Comparison of ENCODE assay signal across 14 cellular contexts in the genomic region with DNA sequence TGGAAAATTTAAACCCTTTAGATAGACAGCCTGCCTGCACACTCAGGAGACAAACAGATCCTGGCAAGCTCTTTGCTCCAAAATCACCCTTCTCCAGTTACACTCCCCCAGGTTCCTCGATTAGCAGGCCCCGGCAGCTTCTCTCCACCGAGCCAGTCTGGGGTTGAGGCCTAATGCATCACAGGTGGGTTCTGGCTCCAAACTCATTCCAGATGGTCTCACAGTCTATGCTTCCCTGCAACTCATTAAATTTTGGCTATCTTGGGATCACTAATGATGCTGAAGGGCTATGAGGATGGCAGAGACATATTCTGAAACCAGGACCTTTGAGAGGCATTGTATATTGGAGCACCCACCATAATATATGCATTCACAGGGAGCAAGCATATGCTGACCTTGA.
"Had no signal": no experiment of that assay in that cellular context is flagged by ENCODE, and none has a peak within 500 bp of the region (broad histone marks: within the 10 kb centered on the region; RNA-seq: fewer than 3 reads in every experiment).

No MANE protein-coding gene starts in this region.

- H3K27ac Mint-ChIP-seq: activated naive CD8-positive, alpha-beta T cell treated with anti-CD3 and anti-CD28 coated beads, Interleukin-2, amount 10 ng/mL, durations not matched to agents 7 days and 5 days; activated T-helper 1 cell treated with anti-CD3 and anti-CD28 coated beads, Interleukin-12 subunit alpha, Interleukin-12 subunit beta, Interleukin-2, Interleukin-4 antibody, amounts not matched to agents 30 ng/mL and 10 ng/mL and 1 ng/mL, durations not matched to agents 14 hours and 24 hours and 36 hours; effector memory CD8-positive, alpha-beta T cell; naive thymus-derived CD4-positive, alpha-beta T cell; stimulated activated memory B cell treated with anti-CD40 and anti-IgM and Interleukin-4, amounts not matched to agents 10 μg/mL and 1 μg/mL and 100 μg/mL, for 72 hours; T-helper 2 cell treated with Interferon-gamma antibody and Interleukin-4, amounts not matched to agents 5 μg/mL and 100 μg/mL, for 36 hours had no signal

- DNase-seq: activated CD4-positive, alpha-beta T cell treated with anti-CD3 and anti-CD28 coated beads, Interleukin-2, amount 50 U/mL, for 1 hour; activated naive CD4-positive, alpha-beta T cell; activated naive CD8-positive, alpha-beta T cell treated with anti-CD3 and anti-CD28 coated beads, Interleukin-2, amount 10 ng/mL, durations not matched to agents 7 days and 5 days; anterior cingulate cortex; dermis blood vessel endothelial cell; effector memory CD8-positive, alpha-beta T cell; hippocampal formation; left ventricle myocardium inferior; naive thymus-derived CD4-positive, alpha-beta T cell; retina; stimulated activated CD4-positive, alpha-beta T cell treated with anti-CD3 and anti-CD28 coated beads, Interleukin-2, amount 100 ng/mL, for 48 hours had no signal

- H3K27me3 Mint-ChIP-seq: activated naive CD8-positive, alpha-beta T cell treated with anti-CD3 and anti-CD28 coated beads, Interleukin-2, amount 10 ng/mL, durations not matched to agents 7 days and 5 days; effector memory CD8-positive, alpha-beta T cell; stimulated activated memory B cell treated with anti-CD40 and anti-IgM and Interleukin-4, amounts not matched to agents 10 μg/mL and 1 μg/mL and 100 μg/mL, for 72 hours had no signal

- H3K4me1 Mint-ChIP-seq: activated naive CD8-positive, alpha-beta T cell treated with anti-CD3 and anti-CD28 coated beads, Interleukin-2, amount 10 ng/mL, durations not matched to agents 7 days and 5 days; naive thymus-derived CD4-positive, alpha-beta T cell; stimulated activated memory B cell treated with anti-CD40 and anti-IgM and Interleukin-4, amounts not matched to agents 10 μg/mL and 1 μg/mL and 100 μg/mL, for 72 hours had no signal

- H3K9me3 Mint-ChIP-seq: activated naive CD8-positive, alpha-beta T cell treated with anti-CD3 and anti-CD28 coated beads, Interleukin-2, amount 10 ng/mL, durations not matched to agents 7 days and 5 days; activated T-helper 1 cell treated with anti-CD3 and anti-CD28 coated beads, Interleukin-12 subunit alpha, Interleukin-12 subunit beta, Interleukin-2, Interleukin-4 antibody, amounts not matched to agents 30 ng/mL and 10 ng/mL and 1 ng/mL, durations not matched to agents 14 hours and 24 hours and 36 hours; effector memory CD8-positive, alpha-beta T cell; stimulated activated memory B cell treated with anti-CD40 and anti-IgM and Interleukin-4, amounts not matched to agents 10 μg/mL and 1 μg/mL and 100 μg/mL, for 72 hours; T-helper 2 cell treated with Interferon-gamma antibody and Interleukin-4, amounts not matched to agents 5 μg/mL and 100 μg/mL, for 36 hours had no signal

- H3K4me3 Mint-ChIP-seq: activated naive CD8-positive, alpha-beta T cell treated with anti-CD3 and anti-CD28 coated beads, Interleukin-2, amount 10 ng/mL, durations not matched to agents 7 days and 5 days; activated T-helper 1 cell treated with anti-CD3 and anti-CD28 coated beads, Interleukin-12 subunit alpha, Interleukin-12 subunit beta, Interleukin-2, Interleukin-4 antibody, amounts not matched to agents 30 ng/mL and 10 ng/mL and 1 ng/mL, durations not matched to agents 14 hours and 24 hours and 36 hours; effector memory CD8-positive, alpha-beta T cell; naive thymus-derived CD4-positive, alpha-beta T cell; stimulated activated memory B cell treated with anti-CD40 and anti-IgM and Interleukin-4, amounts not matched to agents 10 μg/mL and 1 μg/mL and 100 μg/mL, for 72 hours; T-helper 2 cell treated with Interferon-gamma antibody and Interleukin-4, amounts not matched to agents 5 μg/mL and 100 μg/mL, for 36 hours had no signal

- H3K36me3 Mint-ChIP-seq: activated naive CD8-positive, alpha-beta T cell treated with anti-CD3 and anti-CD28 coated beads, Interleukin-2, amount 10 ng/mL, durations not matched to agents 7 days and 5 days; naive thymus-derived CD4-positive, alpha-beta T cell; stimulated activated memory B cell treated with anti-CD40 and anti-IgM and Interleukin-4, amounts not matched to agents 10 μg/mL and 1 μg/mL and 100 μg/mL, for 72 hours had no signal

- ATAC-seq: effector memory CD8-positive, alpha-beta T cell; naive thymus-derived CD4-positive, alpha-beta T cell; stimulated activated memory B cell treated with anti-CD40 and anti-IgM and Interleukin-4, amounts not matched to agents 10 μg/mL and 1 μg/mL and 100 μg/mL, for 72 hours had no signal
